Comparison of ENCODE assay signal across 20 cellular contexts in the genomic region with DNA sequence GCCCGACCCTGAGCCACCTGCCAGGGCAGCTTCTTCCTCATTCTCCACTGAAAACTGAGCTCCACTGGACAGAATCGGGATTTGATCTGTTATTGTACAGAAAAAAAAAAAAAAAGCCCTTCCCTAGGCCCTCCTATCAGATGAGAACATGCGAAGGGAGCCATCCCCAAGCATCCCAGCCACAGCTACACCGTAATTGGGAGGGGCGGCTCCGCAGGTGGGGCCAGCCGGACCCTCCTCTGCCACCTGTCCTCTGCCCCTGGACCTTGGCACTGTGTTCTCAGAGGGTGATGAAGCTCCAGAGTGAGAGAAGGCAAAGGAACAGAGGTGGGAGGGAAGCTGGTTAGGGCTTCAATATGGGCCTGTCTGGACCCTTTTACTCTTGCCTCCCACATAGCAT.
DNase-seq lines count a peak whose midpoint lies in the region; ATAC-seq, FAIRE-seq and TF ChIP-seq lines count a peak whose summit lies in the region.
"Had no signal": no experiment of that assay in that cellular context is flagged by ENCODE, and none has a peak within 500 bp of the region (broad histone marks: within the 10 kb centered on the region; RNA-seq: fewer than 3 reads in every experiment).

No MANE protein-coding gene starts in this region.

- peaks cover 9% of the 10 kb centered on the region for H3K36me3 Mint-ChIP-seq in chondrocyte (ENCODE audit: low read depth)
- H3K36me3 Mint-ChIP-seq: CD4-positive, CD25-positive, alpha-beta regulatory T cell; CD8-positive, alpha-beta T cell had no signal

- POLR2A ChIA-PET in HepG2 (lab: Yijun Ruan, JAX), result interaction anchor here (0.7 to 3.3 kb wide), 5 partner anchors 27 to 144 kb away, joined by 4 to 22 read pairs (median 9); no protein-coding TSS in a partner anchor

- H3K27ac ChIP-seq in HepG2 (ENCODE audit: extremely low read length, insufficient read depth, low read length), result no peak overlapping the region
- H3K27ac ChIP-seq: C4-2B had no signal

- H3K79me2 ChIP-seq in HepG2 (ENCODE audit: insufficient read depth, low read length), result no peaks in the 10 kb centered on the region

- no peak overlapping the region for H3K4me3 ChIP-seq in HepG2 (replicated peaks in 1 of 3; ENCODE audit: insufficient read depth in 1 of 3, low read depth in 2 of 3, low read length in 3 of 3)
- H3K4me3 ChIP-seq: HAP-1 had no signal

- DNase-seq in left ventricle myocardium superior (peak; percentile 6), left cardiac atrium (no peak), chondrocyte (ENCODE audit: low spot score) (peak; percentile 42), HepG2 (ENCODE audit: low spot score) (peak; percentile 28)
- no peak for DNase-seq in stimulated activated CD4-positive, alpha-beta T cell treated with anti-CD3 and anti-CD28 coated beads, Interleukin-12 subunit alpha, Interleukin-12 subunit beta, amount 100 ng/mL, for 4 hours
- DNase-seq in activated CD4-positive, alpha-beta T cell treated with anti-CD3 and anti-CD28 coated beads, Interleukin-2, amount 50 U/mL, for 1 hour, result no peak
- DNase-seq: Caco-2; CD4-positive, CD25-positive, alpha-beta regulatory T cell; CD8-positive, alpha-beta T cell; DMS153; DMS79 treated with DMSO at 0.1 percent for 48 hours; GF-D8; GOT3; HFFc6 had no signal

- H3K27me3 ChIP-seq in HepG2 (ENCODE audit: control insufficient read depth in 1 of 2, insufficient read depth in 2 of 2, low read length in 2 of 2), result no peaks in the 10 kb centered on the region

- no peak for TF ChIP-seq EP300 in HepG2 (IDR thresholded peaks at IDR 0.05; ENCODE audit: low read depth in 2 of 2, low read length in 2 of 2)
- no peak for TF ChIP-seq EP300 in HepG2 (CRISPR knock-in tag; IDR thresholded peaks at IDR 0.05; ENCODE audit: borderline replicate concordance)

- H3K4me1 Mint-ChIP-seq in chondrocyte (ENCODE audit: low read depth), result no peaks in the 10 kb centered on the region
- H3K4me1 Mint-ChIP-seq: CD4-positive, CD25-positive, alpha-beta regulatory T cell had no signal

- no peaks in the 10 kb centered on the region for H3K36me3 ChIP-seq in HepG2 (replicated peaks in 1 of 2; ENCODE audit: control insufficient read depth in 1 of 2, insufficient read depth in 2 of 2, low read length in 2 of 2)
- H3K36me3 ChIP-seq: HAP-1 had no signal

- no peak overlapping the region for H2AFZ ChIP-seq in HepG2 (ENCODE audit: low read length)

- peaks cover 11% of the 10 kb centered on the region for H3K9me3 Mint-ChIP-seq in chondrocyte (ENCODE audit: low read depth)
- H3K9me3 Mint-ChIP-seq: HFFc6 had no signal

- TF ChIP-seq CTCF in chondrocyte (IDR thresholded peaks at IDR 0.05), result no peak
- no peak for TF ChIP-seq CTCF in HepG2 (CRISPR knock-in tag; IDR thresholded peaks at IDR 0.05)

- no peaks in the 10 kb centered on the region for H4K20me1 ChIP-seq in HepG2 (ENCODE audit: insufficient read depth, low read length)

- BruUV-seq in HepG2 (replicated peaks; lab: Mats Ljungman, UMichigan), result no TSS peak

- no peak overlapping the region for H3K4me3 Mint-ChIP-seq in chondrocyte (ENCODE audit: unreplicated experiment)
- H3K4me3 Mint-ChIP-seq: CD4-positive, CD25-positive, alpha-beta regulatory T cell; CD8-positive, alpha-beta T cell; HFFc6 had no signal

- ATAC-seq in left ventricle myocardium superior, result no peak
- no peak for ATAC-seq in left cardiac atrium
- ATAC-seq in HepG2, result no peak
- no peak for ATAC-seq in GM19351 (IDR thresholded peaks at IDR 0.05; ENCODE audit: unreplicated experiment)
- ATAC-seq: CD8-positive, alpha-beta T cell had no signal

- in situ Hi-C loops in HepG2 (cut with HindIII; ENCODE audit: extremely low pct_ligation_motif_present, low pct_unique_long_range_greater_than_20kb), result no loop called here

- intact Hi-C loops in left ventricle myocardium superior (cut with micrococcal nuclease) (no loop called here), left cardiac atrium (cut with DNase I) (no loop called here), HepG2 (cut with micrococcal nuclease; ENCODE audit: unreplicated experiment) (loop anchor here (5.0 kb wide), 1 partner anchor 42 kb away; no protein-coding TSS in a partner anchor)

- H3K27ac Mint-ChIP-seq in chondrocyte (ENCODE audit: unreplicated experiment), result no peak overlapping the region
- H3K27ac Mint-ChIP-seq: CD4-positive, CD25-positive, alpha-beta regulatory T cell; CD8-positive, alpha-beta T cell; HFFc6 had no signal

- peak overlapping the region; percentile 76 for H3K4me2 ChIP-seq in HepG2 (ENCODE audit: low read depth, low read length)

- CTCF ChIA-PET in HepG2 (lab: Yijun Ruan, JAX; ENCODE audit: low intra/inter-chr PET ratio, low total read pairs), result no interaction called here

- TF ChIP-seq POLR2A in HepG2 (IDR thresholded peaks at IDR 0.05; ENCODE audit: insufficient read depth in 1 of 2, low read depth in 2 of 2, low read length in 2 of 2), result no peak

- no peak overlapping the region for H3K9ac ChIP-seq in HepG2 (ENCODE audit: insufficient read depth, low read depth, low read length)

- no peak for FAIRE-seq in HepG2 (lab: Jason Lieb, UNC)
- FAIRE-seq: GM12891, GM18507, H54 had no signal

- H3K9me3 ChIP-seq in HepG2 (ENCODE audit: low read length), result no peaks in the 10 kb centered on the region
- H3K9me3 ChIP-seq: Caco-2, HAP-1 had no signal

- WGBS in HepG2 (ENCODE audit: low lambda C conversion rate), result 11% methylated on average over 7 of the region's 7 CpGs

- H3K27me3 Mint-ChIP-seq in chondrocyte (ENCODE audit: low read depth), result peaks cover 46% of the 10 kb centered on the region

- TF ChIP-seq RAD21 in HepG2 (CRISPR knock-in tag; IDR thresholded peaks at IDR 0.05), result no peak

- H3K4me1 ChIP-seq in HepG2 (ENCODE audit: insufficient read depth, low read length), result peaks cover 35% of the 10 kb centered on the region
- H3K4me1 ChIP-seq: Caco-2, HAP-1 had no signal

TF ChIP-seq in HepG2, 621 proteins besides CTCF, POLR2A, EP300 and RAD21:
- TF ChIP-seq, protein P1, sequence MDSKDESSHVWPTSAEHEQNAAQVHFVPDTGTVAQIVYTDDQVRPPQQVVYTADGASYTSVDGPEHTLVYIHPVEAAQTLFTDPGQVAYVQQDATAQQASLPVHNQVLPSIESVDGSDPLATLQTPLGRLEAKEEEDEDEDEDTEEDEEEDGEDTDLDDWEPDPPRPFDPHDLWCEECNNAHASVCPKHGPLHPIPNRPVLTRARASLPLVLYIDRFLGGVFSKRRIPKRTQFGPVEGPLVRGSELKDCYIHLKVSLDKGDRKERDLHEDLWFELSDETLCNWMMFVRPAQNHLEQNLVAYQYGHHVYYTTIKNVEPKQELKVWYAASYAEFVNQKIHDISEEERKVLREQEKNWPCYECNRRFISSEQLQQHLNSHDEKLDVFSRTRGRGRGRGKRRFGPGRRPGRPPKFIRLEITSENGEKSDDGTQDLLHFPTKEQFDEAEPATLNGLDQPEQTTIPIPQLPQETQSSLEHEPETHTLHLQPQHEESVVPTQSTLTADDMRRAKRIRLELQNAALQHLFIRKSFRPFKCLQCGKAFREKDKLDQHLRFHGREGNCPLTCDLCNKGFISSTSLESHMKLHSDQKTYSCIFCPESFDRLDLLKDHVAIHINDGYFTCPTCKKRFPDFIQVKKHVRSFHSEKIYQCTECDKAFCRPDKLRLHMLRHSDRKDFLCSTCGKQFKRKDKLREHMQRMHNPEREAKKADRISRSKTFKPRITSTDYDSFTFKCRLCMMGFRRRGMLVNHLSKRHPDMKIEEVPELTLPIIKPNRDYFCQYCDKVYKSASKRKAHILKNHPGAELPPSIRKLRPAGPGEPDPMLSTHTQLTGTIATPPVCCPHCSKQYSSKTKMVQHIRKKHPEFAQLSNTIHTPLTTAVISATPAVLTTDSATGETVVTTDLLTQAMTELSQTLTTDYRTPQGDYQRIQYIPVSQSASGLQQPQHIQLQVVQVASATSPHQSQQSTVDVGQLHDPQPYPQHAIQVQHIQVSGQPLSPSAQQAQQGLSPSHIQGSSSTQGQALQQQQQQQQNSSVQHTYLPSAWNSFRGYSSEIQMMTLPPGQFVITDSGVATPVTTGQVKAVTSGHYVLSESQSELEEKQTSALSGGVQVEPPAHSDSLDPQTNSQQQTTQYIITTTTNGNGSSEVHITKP (CRISPR knock-in tag; IDR thresholded peaks at IDR 0.05; ENCODE audit: low read depth), result no peak
- TF ChIP-seq SNAI1 (CRISPR knock-in tag; IDR thresholded peaks at IDR 0.05; ENCODE audit: borderline replicate concordance) (no peak), JUND (CRISPR knock-in tag; IDR thresholded peaks at IDR 0.05) (no peak), IRX3 (CRISPR knock-in tag; IDR thresholded peaks at IDR 0.05; ENCODE audit: borderline replicate concordance, low read depth) (no peak), SKI (IDR thresholded peaks at IDR 0.05; ENCODE audit: partially characterized antibody) (no peak), PITX1 (CRISPR knock-in tag; IDR thresholded peaks at IDR 0.05) (no peak), ZNF274 (CRISPR knock-in tag; IDR thresholded peaks at IDR 0.05) (no peak), ZNF431 (CRISPR knock-in tag; IDR thresholded peaks at IDR 0.05; ENCODE audit: borderline replicate concordance, low read depth) (no peak)
- TF ChIP-seq, protein P2, sequence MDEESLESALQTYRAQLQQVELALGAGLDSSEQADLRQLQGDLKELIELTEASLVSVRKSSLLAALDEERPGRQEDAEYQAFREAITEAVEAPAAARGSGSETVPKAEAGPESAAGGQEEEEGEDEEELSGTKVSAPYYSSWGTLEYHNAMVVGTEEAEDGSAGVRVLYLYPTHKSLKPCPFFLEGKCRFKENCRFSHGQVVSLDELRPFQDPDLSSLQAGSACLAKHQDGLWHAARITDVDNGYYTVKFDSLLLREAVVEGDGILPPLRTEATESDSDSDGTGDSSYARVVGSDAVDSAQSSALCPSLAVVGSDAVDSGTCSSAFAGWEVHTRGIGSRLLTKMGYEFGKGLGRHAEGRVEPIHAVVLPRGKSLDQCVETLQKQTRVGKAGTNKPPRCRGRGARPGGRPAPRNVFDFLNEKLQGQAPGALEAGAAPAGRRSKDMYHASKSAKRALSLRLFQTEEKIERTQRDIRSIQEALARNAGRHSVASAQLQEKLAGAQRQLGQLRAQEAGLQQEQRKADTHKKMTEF (CRISPR knock-in tag; IDR thresholded peaks at IDR 0.05), result no peak

Comparison
In these comparisons a context has a peak if more than half of its experiments do, and no peak if none do; other contexts are left out.
1. DNase-seq: peak in left ventricle myocardium superior (single experiment), chondrocyte (single experiment) and HepG2 (single experiment); none in left cardiac atrium (single experiment), stimulated activated CD4-positive, alpha-beta T cell treated with anti-CD3 and anti-CD28 coated beads, Interleukin-12 subunit alpha, Interleukin-12 subunit beta, amount 100 ng/mL, for 4 hours (single experiment) and activated CD4-positive, alpha-beta T cell treated with anti-CD3 and anti-CD28 coated beads, Interleukin-2, amount 50 U/mL, for 1 hour (single experiment).